ENCODE assay signal across 8 cellular contexts in genomic region chr3:32432711-32433530, GRCh38. TPM values are rescaled to one million over a fixed set of nuclear protein-coding genes. Genes with fewer than 3 reads are reported as not detected.
A peak's percentile ranks its signal among the peaks of the same experiment; 100 is the strongest.
DNase-seq lines count a peak whose midpoint lies in the region; ATAC-seq and TF ChIP-seq lines count a peak whose summit lies in the region.

No MANE protein-coding gene starts in this region.

- no peak for TF ChIP-seq CTCF in AG10803 (conservative IDR thresholded peaks at IDR 0.05; ENCODE audit: low read length)

- peak; percentile 50 for DNase-seq in AG10803 (ENCODE audit: low read depth)
- no peak for DNase-seq in NCI-H446 treated with DMSO at 0.1 percent for 48 hours (lab: John Stamatoyannopoulos, UW)
- DNase-seq in RKO (ENCODE audit: low spot score) = no peak
- DNase-seq in DMS114 treated with DMSO at 0.1 percent for 48 hours (lab: John Stamatoyannopoulos, UW; ENCODE audit: unreplicated experiment) = no peak

- H3K9me3 Mint-ChIP-seq in dendritic cell treated with granulocyte-macrophage colony-stimulating factor and Interleukin-4, amounts not matched to agents 40 ng/mL and 50 ng/mL, for 4 days = no peaks in the 10 kb centered on the region

- no peak overlapping the region for H3K4me3 ChIP-seq in AG10803 (ENCODE audit: low read length)

- peak overlapping the region; percentile 80 for H3K27ac Mint-ChIP-seq in dendritic cell treated with granulocyte-macrophage colony-stimulating factor and Interleukin-4, amounts not matched to agents 40 ng/mL and 50 ng/mL, for 4 days

- H3K36me3 Mint-ChIP-seq in dendritic cell treated with granulocyte-macrophage colony-stimulating factor and Interleukin-4, amounts not matched to agents 40 ng/mL and 50 ng/mL, for 4 days (ENCODE audit: low read depth) = peaks cover 22% of the 10 kb centered on the region

- peaks cover 67% of the 10 kb centered on the region for H3K4me1 Mint-ChIP-seq in dendritic cell treated with granulocyte-macrophage colony-stimulating factor and Interleukin-4, amounts not matched to agents 40 ng/mL and 50 ng/mL, for 4 days (ENCODE audit: low read depth)

- ATAC-seq in GM19324 (IDR thresholded peaks at IDR 0.05; ENCODE audit: low FRiP score, unreplicated experiment) (peak; percentile 28), HG03469 (IDR thresholded peaks at IDR 0.05; ENCODE audit: unreplicated experiment) (peak; percentile 27), esophagus mucosa (no peak)

- no peaks in the 10 kb centered on the region for H3K27me3 Mint-ChIP-seq in dendritic cell treated with granulocyte-macrophage colony-stimulating factor and Interleukin-4, amounts not matched to agents 40 ng/mL and 50 ng/mL, for 4 days

- intact Hi-C loops in dendritic cell treated with granulocyte-macrophage colony-stimulating factor and Interleukin-4, amounts not matched to agents 40 ng/mL and 50 ng/mL, for 4 days (cut with micrococcal nuclease) = no loop called here

- H3K4me3 Mint-ChIP-seq in dendritic cell treated with granulocyte-macrophage colony-stimulating factor and Interleukin-4, amounts not matched to agents 40 ng/mL and 50 ng/mL, for 4 days = peak overlapping the region; percentile 7

RNA-seq across cellular contexts. Expression of gene CMTM7, which starts 41.3 kb away (rescaled TPM):
- total RNA-seq in esophagus mucosa = 1.2 TPM
